1 cellular context compared by ENCODE assay signal in the genomic region with DNA sequence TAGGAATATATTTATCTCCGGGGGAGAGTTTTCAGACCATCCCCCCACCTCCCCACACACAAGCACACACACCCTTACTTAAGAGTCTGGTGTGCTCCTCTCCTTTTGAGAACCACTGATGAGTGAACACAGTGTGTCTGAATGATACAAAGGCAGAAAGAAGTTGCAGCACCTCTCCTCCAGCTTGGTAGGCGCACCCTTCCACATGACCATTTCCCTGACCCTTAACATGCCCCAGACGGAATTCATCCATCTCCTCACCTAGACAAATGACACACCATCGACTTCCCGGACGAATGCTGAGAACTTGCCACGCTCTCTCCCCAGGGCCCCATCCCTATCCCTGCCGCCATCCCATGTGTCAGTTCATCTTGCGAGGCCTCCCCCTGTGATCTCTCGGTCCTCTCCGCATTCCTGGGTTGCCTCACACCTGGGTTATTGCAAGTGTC.
A peak's percentile ranks its signal among the peaks of the same experiment; 100 is the strongest.
TF ChIP-seq lines count a peak whose summit lies in the region.

No MANE protein-coding gene starts in this region.

TF ChIP-seq in IMR-90, 13 proteins besides CTCF, POLR2A, EP300 and RAD21:
- TF ChIP-seq MAZ (IDR thresholded peaks at IDR 0.05; ENCODE audit: borderline replicate concordance, low read depth, low read length) (0 out of 2 replicates have a peak, but pooled peaks have one; percentile 12), CEBPB (IDR thresholded peaks at IDR 0.05; ENCODE audit: low read depth, low read length) (no peak)
